Comparison of ENCODE assay signal across 8 cellular contexts in genomic region chr6:26003102-26003694, GRCh38. TPM values are rescaled to one million over a fixed set of nuclear protein-coding genes. Genes with fewer than 3 reads are reported as not detected.
DNase-seq lines count a peak whose midpoint lies in the region; ATAC-seq and TF ChIP-seq lines count a peak whose summit lies in the region.

No MANE protein-coding gene starts in this region.

- H3K27me3 Mint-ChIP-seq in CD8-positive, alpha-beta T cell (ENCODE audit: low read depth) = no peaks in the 10 kb centered on the region
- no peaks in the 10 kb centered on the region for H3K27me3 Mint-ChIP-seq in activated T-cell treated with anti-CD3 and anti-CD28 coated beads, Interleukin-2, amount 50 U/mL, for 72 hours (ENCODE audit: low read depth)
- H3K27me3 Mint-ChIP-seq in glutamatergic neuron (ENCODE audit: unreplicated experiment) = peaks cover 2% of the 10 kb centered on the region
- no peaks in the 10 kb centered on the region for H3K27me3 Mint-ChIP-seq in progenitor cell of endocrine pancreas

- H3K79me2 ChIP-seq in OCI-LY1 (ENCODE audit: insufficient read depth, low read length) = no peaks in the 10 kb centered on the region

- peak in 5 of 7 experiments; percentile 24 to 61 (median 52) for DNase-seq in CD8-positive, alpha-beta T cell
- DNase-seq in H4 (ENCODE audit: low spot score) = peak; percentile 43
- DNase-seq in activated T-cell treated with anti-CD3 and anti-CD28 coated beads, Interleukin-2, amount 50 U/mL, for 72 hours = peak; percentile 46 to 49
- DNase-seq in glutamatergic neuron = peak; percentile 76
- DNase-seq in progenitor cell of endocrine pancreas (ENCODE audit: low spot score, unreplicated experiment) = peak; percentile 46
- no peak for DNase-seq in OCI-M2 (lab: John Stamatoyannopoulos, UW; ENCODE audit: unreplicated experiment)

- no peaks in the 10 kb centered on the region for H3K4me1 ChIP-seq in CD8-positive, alpha-beta T cell (ENCODE audit: insufficient read depth, low read length)
- H3K4me1 ChIP-seq in OCI-LY1 (ENCODE audit: insufficient read depth, low read length, severe bottlenecking) = no peaks in the 10 kb centered on the region

- intact Hi-C loops in CD8-positive, alpha-beta T cell (cut with DNase I, micrococcal nuclease) = loop anchor here in 1 of 2 experiments (1.0 kb wide), 1 partner anchor 283 kb away; no protein-coding TSS in a partner anchor

- TF ChIP-seq CTCF in CD8-positive, alpha-beta T cell (IDR thresholded peaks at IDR 0.05) = peak; percentile 94
- TF ChIP-seq CTCF in OCI-LY1 (IDR thresholded peaks at IDR 0.05; ENCODE audit: low read length) (peak; percentile 81), glutamatergic neuron (IDR thresholded peaks at IDR 0.05; ENCODE audit: partially characterized antibody, unreplicated experiment) (peak; percentile 83), progenitor cell of endocrine pancreas (IDR thresholded peaks at IDR 0.05; ENCODE audit: unreplicated experiment) (peak; percentile 85)

- peaks cover 26% of the 10 kb centered on the region for H3K36me3 Mint-ChIP-seq in CD8-positive, alpha-beta T cell
- H3K36me3 Mint-ChIP-seq in activated T-cell treated with anti-CD3 and anti-CD28 coated beads, Interleukin-2, amount 50 U/mL, for 72 hours (ENCODE audit: insufficient read depth in 2 of 2) = peaks cover 4 to 5% of the 10 kb centered on the region in 2 donors
- H3K36me3 Mint-ChIP-seq in glutamatergic neuron (ENCODE audit: unreplicated experiment) (no peaks in the 10 kb centered on the region), progenitor cell of endocrine pancreas (ENCODE audit: insufficient read depth) (peaks cover 4% of the 10 kb centered on the region)

- no peaks in the 10 kb centered on the region for H3K9me3 Mint-ChIP-seq in CD8-positive, alpha-beta T cell
- no peaks in the 10 kb centered on the region for H3K9me3 Mint-ChIP-seq in activated T-cell treated with anti-CD3 and anti-CD28 coated beads, Interleukin-2, amount 50 U/mL, for 72 hours
- H3K9me3 Mint-ChIP-seq in glutamatergic neuron (ENCODE audit: unreplicated experiment) = peaks cover 2% of the 10 kb centered on the region
- H3K9me3 Mint-ChIP-seq in progenitor cell of endocrine pancreas (ENCODE audit: low read depth) = no peaks in the 10 kb centered on the region

- CTCF ChIA-PET in CD8-positive, alpha-beta T cell (lab: Charles Lee) = interaction anchor here (0.9 to 4.5 kb wide), 24 partner anchors 9 to 289 kb away, joined by 3 to 51 read pairs (median 8); a partner anchor contains a TSS

- H3K9ac ChIP-seq in OCI-LY1 (ENCODE audit: low read length) = no peak overlapping the region

- no peaks in the 10 kb centered on the region for H3K9me2 ChIP-seq in OCI-LY1 (ENCODE audit: low read depth, low read length)

- H3K27me3 ChIP-seq in CD8-positive, alpha-beta T cell (ENCODE audit: insufficient read depth, low read length) = no peaks in the 10 kb centered on the region
- H3K27me3 ChIP-seq in OCI-LY1 (ENCODE audit: insufficient read depth, low read length) = no peaks in the 10 kb centered on the region

- no peak overlapping the region for H3K4me3 ChIP-seq in CD8-positive, alpha-beta T cell (ENCODE audit: low read depth, low read length)
- no peak overlapping the region for H3K4me3 ChIP-seq in OCI-LY1 (ENCODE audit: low read depth, low read length, poor library complexity, severe bottlenecking)

- no peak overlapping the region for H3K4me2 ChIP-seq in OCI-LY1 (ENCODE audit: low read length)

- H2AFZ ChIP-seq in OCI-LY1 (ENCODE audit: low read length) = no peak overlapping the region

- ATAC-seq in CD8-positive, alpha-beta T cell = peak; percentile 72
- peak in 1 of 2 donors; percentile 47 for ATAC-seq in activated T-cell treated with anti-CD3 and anti-CD28 coated beads, Interleukin-2, amount 50 U/mL, for 72 hours (replicated peaks in 1 of 2)
- no peak for ATAC-seq in GM19035 (IDR thresholded peaks at IDR 0.05; ENCODE audit: unreplicated experiment)

- peaks cover 6% of the 10 kb centered on the region for H3K36me3 ChIP-seq in CD8-positive, alpha-beta T cell (ENCODE audit: insufficient read depth, low read length)
- peaks cover 7% of the 10 kb centered on the region; the same call in 1 of the 2 replicates for H3K36me3 ChIP-seq in OCI-LY1 (ENCODE audit: insufficient read depth, low read length)

- H3K4me1 Mint-ChIP-seq in CD8-positive, alpha-beta T cell (ENCODE audit: low read depth) = peaks cover 3% of the 10 kb centered on the region
- peaks cover 13% of the 10 kb centered on the region for H3K4me1 Mint-ChIP-seq in activated T-cell treated with anti-CD3 and anti-CD28 coated beads, Interleukin-2, amount 50 U/mL, for 72 hours (ENCODE audit: low read depth)
- H3K4me1 Mint-ChIP-seq in glutamatergic neuron (ENCODE audit: low read depth, unreplicated experiment) (peaks cover 3% of the 10 kb centered on the region), progenitor cell of endocrine pancreas (ENCODE audit: low read depth) (peaks cover 5% of the 10 kb centered on the region)

- no peaks in the 10 kb centered on the region for H3K9me3 ChIP-seq in CD8-positive, alpha-beta T cell (ENCODE audit: low read length)
- no peaks in the 10 kb centered on the region for H3K9me3 ChIP-seq in OCI-LY1 (ENCODE audit: low read length)

- H3K4me3 Mint-ChIP-seq in CD8-positive, alpha-beta T cell = no peak overlapping the region
- no peak overlapping the region for H3K4me3 Mint-ChIP-seq in activated T-cell treated with anti-CD3 and anti-CD28 coated beads, Interleukin-2, amount 50 U/mL, for 72 hours
- H3K4me3 Mint-ChIP-seq in glutamatergic neuron (ENCODE audit: unreplicated experiment) (no peak overlapping the region), progenitor cell of endocrine pancreas (ENCODE audit: low read depth) (no peak overlapping the region)

- no peaks in the 10 kb centered on the region for H3F3A ChIP-seq in OCI-LY1 (ENCODE audit: insufficient read depth, low read length)

- H3K27ac Mint-ChIP-seq in CD8-positive, alpha-beta T cell = no peak overlapping the region
- no peak overlapping the region for H3K27ac Mint-ChIP-seq in activated T-cell treated with anti-CD3 and anti-CD28 coated beads, Interleukin-2, amount 50 U/mL, for 72 hours
- H3K27ac Mint-ChIP-seq in glutamatergic neuron (ENCODE audit: unreplicated experiment) (no peak overlapping the region), progenitor cell of endocrine pancreas (no peak overlapping the region)

- H4K20me1 ChIP-seq in OCI-LY1 (ENCODE audit: insufficient read depth, low read length) = no peaks in the 10 kb centered on the region

- no peak overlapping the region for H3K27ac ChIP-seq in CD8-positive, alpha-beta T cell (ENCODE audit: low read depth, low read length)
- no peak overlapping the region for H3K27ac ChIP-seq in OCI-LY1 (ENCODE audit: low read depth, low read length, poor library complexity, severe bottlenecking)

- POLR2A ChIA-PET in CD8-positive, alpha-beta T cell (lab: Charles Lee) = interaction anchor here (1.3 to 5.6 kb wide), 4 partner anchors 11 to 23 kb away, joined by 4 to 43 read pairs (median 11); a partner anchor contains a TSS

RNA-seq across cellular contexts. Expression of gene TRIM38, which starts 40.6 kb away (rescaled TPM):
- 10 to 100 TPM; 13.2 to 13.6 TPM for total RNA-seq in CD8-positive, alpha-beta T cell
- total RNA-seq in H4 (2014; rRNA removed; shearing (Covaris generic)) = 4.7 and 7.1 TPM in 2 replicates
- total RNA-seq in activated T-cell treated with anti-CD3 and anti-CD28 coated beads, Interleukin-2, amount 50 U/mL, for 72 hours = 10 to 100 TPM; 21.3 to 39.9 TPM
- 0.05 TPM for total RNA-seq in glutamatergic neuron (ENCODE audit: unreplicated experiment)
- 5.7 and 5.9 TPM in 2 replicates for total RNA-seq in progenitor cell of endocrine pancreas
